Comparison of ENCODE assay signal across 8 cellular contexts in genomic region chr17:65530985-65531507, GRCh38. TPM values are rescaled to one million over a fixed set of nuclear protein-coding genes. Genes with fewer than 3 reads are reported as not detected.
DNase-seq lines count a peak whose midpoint lies in the region; ATAC-seq and TF ChIP-seq lines count a peak whose summit lies in the region.

No MANE protein-coding gene starts in this region.

- CTCF ChIA-PET in CD4-positive, alpha-beta T cell (lab: Charles Lee): interaction anchor here (0.6 kb wide), 1 partner anchor 21 kb away, joined by 4 read pairs; no protein-coding TSS in a partner anchor

- peak overlapping the region; percentile 71 for H3K9ac ChIP-seq in adipocyte (ENCODE audit: low read length)

- peaks cover 81% of the 10 kb centered on the region for H3K36me3 Mint-ChIP-seq in CD4-positive, alpha-beta T cell (ENCODE audit: low read depth)
- H3K36me3 Mint-ChIP-seq in progenitor cell of endocrine pancreas (ENCODE audit: insufficient read depth): peaks cover 20% of the 10 kb centered on the region

- H3K27ac Mint-ChIP-seq in CD4-positive, alpha-beta T cell: peak overlapping the region; percentile 66
- H3K27ac Mint-ChIP-seq in progenitor cell of endocrine pancreas: peak overlapping the region; percentile 97

- H3K9me3 Mint-ChIP-seq in CD4-positive, alpha-beta T cell: no peaks in the 10 kb centered on the region
- H3K9me3 Mint-ChIP-seq in progenitor cell of endocrine pancreas (ENCODE audit: low read depth): no peaks in the 10 kb centered on the region

- H3K4me3 Mint-ChIP-seq in CD4-positive, alpha-beta T cell: no peak overlapping the region
- peak overlapping the region; percentile 47 for H3K4me3 Mint-ChIP-seq in progenitor cell of endocrine pancreas (ENCODE audit: low read depth)

- no peak for ATAC-seq in CD4-positive, alpha-beta T cell (ENCODE audit: poor library complexity)
- ATAC-seq in heart left ventricle (peak; percentile 45 to 73 (median 68)), HG03460 (IDR thresholded peaks at IDR 0.05; ENCODE audit: unreplicated experiment) (no peak)

- POLR2A ChIA-PET in CD4-positive, alpha-beta T cell (lab: Charles Lee): interaction anchor here (0.6 kb wide), 1 partner anchor 8 kb away, joined by 3 read pairs; no protein-coding TSS in a partner anchor

- no peak overlapping the region for H3K27ac ChIP-seq in CD4-positive, alpha-beta T cell (ENCODE audit: low read depth, low read length)
- H3K27ac ChIP-seq in heart left ventricle: peak overlapping the region; percentile 58 to 81 (median 72)

- WGBS in heart left ventricle, 4 donors: 33 to 48% (median 35%) methylated on average over 6 of the region's 6 CpGs

- intact Hi-C loops in CD4-positive, alpha-beta T cell (cut with DNase I, micrococcal nuclease): no loop called here
- intact Hi-C loops in heart left ventricle (cut with DNase I): loop anchor here in 2 of 10 donors (5.0 kb wide), 2 partner anchors 49 to 54 kb away; no protein-coding TSS in a partner anchor

- no peak for TF ChIP-seq CTCF in CD4-positive, alpha-beta T cell (IDR thresholded peaks at IDR 0.05)
- TF ChIP-seq CTCF in heart left ventricle (IDR thresholded peaks at IDR 0.05) (no peak), progenitor cell of endocrine pancreas (IDR thresholded peaks at IDR 0.05; ENCODE audit: unreplicated experiment) (no peak)

- peaks cover 37% of the 10 kb centered on the region for H3K4me1 Mint-ChIP-seq in CD4-positive, alpha-beta T cell (ENCODE audit: low read depth)
- peaks cover 27% of the 10 kb centered on the region for H3K4me1 Mint-ChIP-seq in progenitor cell of endocrine pancreas (ENCODE audit: low read depth)

- no peaks in the 10 kb centered on the region for H3K27me3 ChIP-seq in CD4-positive, alpha-beta T cell (ENCODE audit: control insufficient read depth, insufficient read depth, low read length)
- no peaks in the 10 kb centered on the region for H3K27me3 ChIP-seq in adipocyte (replicated peaks; ENCODE audit: control insufficient read depth, insufficient read depth, low read length)
- no peaks in the 10 kb centered on the region for H3K27me3 ChIP-seq in heart left ventricle

- no peak overlapping the region for H3K4me3 ChIP-seq in adipocyte (ENCODE audit: low read length)
- H3K4me3 ChIP-seq in heart left ventricle: no peak overlapping the region

- H3K4me1 ChIP-seq in adipocyte (ENCODE audit: control insufficient read depth, insufficient read depth, low read length) (peaks cover 34% of the 10 kb centered on the region), heart left ventricle (peaks cover 4 to 32% (median 25%) of the 10 kb centered on the region in 12 donors)

- H3K36me3 ChIP-seq in adipocyte (ENCODE audit: control insufficient read depth, insufficient read depth, low read length, severe bottlenecking) (peaks cover 50% of the 10 kb centered on the region), heart left ventricle (peaks cover 0 to 54% (median 41%) of the 10 kb centered on the region in 9 donors)

- no peak for TF ChIP-seq POLR2A in heart left ventricle (IDR thresholded peaks at IDR 0.05)

- DNase-seq in CD4-positive, alpha-beta T cell: no peak
- peak; percentile 74 for DNase-seq in adipocyte (ENCODE audit: low read depth)
- DNase-seq in heart left ventricle: peak in 3 of 5 donors; percentile 33 to 68 (median 38)
- DNase-seq in progenitor cell of endocrine pancreas (ENCODE audit: low spot score, unreplicated experiment): no peak
- no peak for DNase-seq in NCI-H1694 (lab: John Stamatoyannopoulos, UW)
- DNase-seq in DMS114 treated with DMSO at 0.1 percent for 48 hours (lab: John Stamatoyannopoulos, UW; ENCODE audit: unreplicated experiment): no peak
- DNase-seq in amygdala (lab: John Stamatoyannopoulos, UW): no peak

- no peaks in the 10 kb centered on the region for H3K9me3 ChIP-seq in CD4-positive, alpha-beta T cell (ENCODE audit: control insufficient read depth, low read length)
- H3K9me3 ChIP-seq in adipocyte (ENCODE audit: control insufficient read depth, low read length): no peaks in the 10 kb centered on the region
- H3K9me3 ChIP-seq in heart left ventricle: no peaks in the 10 kb centered on the region

- H3K27me3 Mint-ChIP-seq in CD4-positive, alpha-beta T cell: no peaks in the 10 kb centered on the region
- no peaks in the 10 kb centered on the region for H3K27me3 Mint-ChIP-seq in progenitor cell of endocrine pancreas

RNA-seq across cellular contexts. Expression of gene AXIN2, which starts 30.4 kb away (rescaled TPM):
- 10 to 100 TPM; 47.9 to 49.8 TPM for total RNA-seq in CD4-positive, alpha-beta T cell
- total RNA-seq in heart left ventricle (10 to 100 TPM in 6 of 9 donors, 1 to 10 TPM in 3; 5.7 to 24.0 (median 12.9) TPM), progenitor cell of endocrine pancreas (10.2 and 10.7 TPM in 2 replicates)
- polyA plus RNA-seq in heart left ventricle: 10 to 100 TPM in 1 of 2 donors, 1 to 10 TPM in 1; 5.6 to 20.0 TPM

Comparison
In these comparisons a context has a peak if more than half of its experiments do, and no peak if none do; other contexts are left out.
1. ATAC-seq: peak in heart left ventricle (4 of 4); none in CD4-positive, alpha-beta T cell (single experiment) and HG03460 (single experiment).
2. DNase-seq: peak in adipocyte (single experiment) and heart left ventricle (3 of 5); none in CD4-positive, alpha-beta T cell (0 of 10), progenitor cell of endocrine pancreas (single experiment), NCI-H1694 (single experiment), DMS114 treated with DMSO at 0.1 percent for 48 hours (single experiment) and amygdala (0 of 56).